11 cellular contexts compared by ENCODE assay signal in genomic region chr18:48803518-48803917, GRCh38.
DNase-seq lines count a peak whose midpoint lies in the region; ATAC-seq and TF ChIP-seq lines count a peak whose summit lies in the region.
"Had no signal": no experiment of that assay in that cellular context is flagged by ENCODE, and none has a peak within 500 bp of the region (broad histone marks: within the 10 kb centered on the region; RNA-seq: fewer than 3 reads in every experiment).

No MANE protein-coding gene starts in this region.

- peaks cover 5% of the 10 kb centered on the region for H3K36me3 Mint-ChIP-seq in activated CD4-positive, alpha-beta T cell treated with anti-CD3 and anti-CD28 coated beads, Interleukin-2, amount 10 ng/mL, durations not matched to agents 24 days and 14 days (ENCODE audit: low read depth)
- H3K36me3 Mint-ChIP-seq in activated naive CD4-positive, alpha-beta T cell treated with anti-CD3 and anti-CD28 coated beads for 36 hours (ENCODE audit: low read depth), result no peaks in the 10 kb centered on the region
- H3K36me3 Mint-ChIP-seq: activated naive CD4-positive, alpha-beta T cell treated with anti-CD3 and anti-CD28 coated beads, Interleukin-2, amount 50 U/mL, for 24 hours had no signal

- peaks cover 25 to 70% of the 10 kb centered on the region in 2 donors for H3K4me1 ChIP-seq in ascending aorta

- H3K27ac Mint-ChIP-seq in activated CD4-positive, alpha-beta T cell treated with anti-CD3 and anti-CD28 coated beads, Interleukin-2, amount 10 ng/mL, durations not matched to agents 24 days and 14 days, result peak overlapping the region; percentile 97
- no peak overlapping the region for H3K27ac Mint-ChIP-seq in activated naive CD4-positive, alpha-beta T cell treated with anti-CD3 and anti-CD28 coated beads for 36 hours
- H3K27ac Mint-ChIP-seq: activated naive CD4-positive, alpha-beta T cell treated with anti-CD3 and anti-CD28 coated beads, Interleukin-2, amount 50 U/mL, for 24 hours had no signal

- H3K9me3 Mint-ChIP-seq in activated CD4-positive, alpha-beta T cell treated with anti-CD3 and anti-CD28 coated beads, Interleukin-2, amount 10 ng/mL, durations not matched to agents 24 days and 14 days, result peaks cover 3% of the 10 kb centered on the region
- H3K9me3 Mint-ChIP-seq in activated naive CD4-positive, alpha-beta T cell treated with anti-CD3 and anti-CD28 coated beads for 36 hours, result no peaks in the 10 kb centered on the region
- H3K9me3 Mint-ChIP-seq: activated naive CD4-positive, alpha-beta T cell treated with anti-CD3 and anti-CD28 coated beads, Interleukin-2, amount 50 U/mL, for 24 hours; naive thymus-derived CD4-positive, alpha-beta T cell had no signal

- ATAC-seq in left colon, result no peak
- ATAC-seq in GM19395 (IDR thresholded peaks at IDR 0.05; ENCODE audit: unreplicated experiment), result no peak
- ATAC-seq: naive thymus-derived CD4-positive, alpha-beta T cell had no signal

- no peak for DNase-seq in activated CD4-positive, alpha-beta T cell treated with anti-CD3 and anti-CD28 coated beads, Interleukin-2, amount 10 ng/mL, durations not matched to agents 24 days and 14 days
- no peak for DNase-seq in activated CD4-positive, alpha-beta T cell treated with anti-CD3 and anti-CD28 coated beads, Interleukin-2, amount 50 U/mL, for 48 hours
- DNase-seq in ascending aorta (ENCODE audit: low spot score in 2 of 2) (peak in 1 of 2 donors; percentile 40), left colon (peak; percentile 2 to 19), substantia nigra (lab: John Stamatoyannopoulos, UW) (peak in 1 of 49 donors; percentile 44), NCI-H2029 treated with DMSO at 0.1 percent for 48 hours (lab: John Stamatoyannopoulos, UW) (no peak)
- DNase-seq in activated naive CD4-positive, alpha-beta T cell treated with anti-CD3 and anti-CD28 coated beads for 36 hours, result no peak
- DNase-seq: naive thymus-derived CD4-positive, alpha-beta T cell had no signal

- intact Hi-C loops in activated CD4-positive, alpha-beta T cell treated with anti-CD3 and anti-CD28 coated beads, Interleukin-2, amount 10 ng/mL, durations not matched to agents 24 days and 14 days (cut with micrococcal nuclease), result no loop called here
- intact Hi-C loops in ascending aorta (cut with DNase I) (loop anchor here (5.0 kb wide), 1 partner anchor 69 kb away; no protein-coding TSS in a partner anchor), left colon (cut with DNase I, micrococcal nuclease) (no loop called here)
- intact Hi-C loops in activated naive CD4-positive, alpha-beta T cell treated with anti-CD3 and anti-CD28 coated beads for 36 hours (cut with micrococcal nuclease), result loop anchor here (5.0 kb wide), 1 partner anchor 64 kb away; no protein-coding TSS in a partner anchor

- no peaks in the 10 kb centered on the region for H3K36me3 ChIP-seq in ascending aorta

- CTCF ChIA-PET in activated naive CD4-positive, alpha-beta T cell treated with anti-CD3 and anti-CD28 coated beads for 36 hours (lab: Charles Lee), result no interaction called here

- H3K27ac ChIP-seq in ascending aorta (peak overlapping the region; percentile 86 to 88), substantia nigra (ENCODE audit: low read depth, low read length, poor library complexity, severe bottlenecking) (peak overlapping the region; percentile 6)
- H3K27ac ChIP-seq: SK-N-MC had no signal

- H3K27me3 Mint-ChIP-seq in activated CD4-positive, alpha-beta T cell treated with anti-CD3 and anti-CD28 coated beads, Interleukin-2, amount 10 ng/mL, durations not matched to agents 24 days and 14 days, result no peaks in the 10 kb centered on the region
- no peaks in the 10 kb centered on the region for H3K27me3 Mint-ChIP-seq in activated naive CD4-positive, alpha-beta T cell treated with anti-CD3 and anti-CD28 coated beads for 36 hours (ENCODE audit: low read depth)
- H3K27me3 Mint-ChIP-seq: activated naive CD4-positive, alpha-beta T cell treated with anti-CD3 and anti-CD28 coated beads, Interleukin-2, amount 50 U/mL, for 24 hours; naive thymus-derived CD4-positive, alpha-beta T cell had no signal

- H3K4me3 Mint-ChIP-seq in activated CD4-positive, alpha-beta T cell treated with anti-CD3 and anti-CD28 coated beads, Interleukin-2, amount 10 ng/mL, durations not matched to agents 24 days and 14 days, result no peak overlapping the region
- H3K4me3 Mint-ChIP-seq in activated naive CD4-positive, alpha-beta T cell treated with anti-CD3 and anti-CD28 coated beads for 36 hours, result no peak overlapping the region
- H3K4me3 Mint-ChIP-seq: activated naive CD4-positive, alpha-beta T cell treated with anti-CD3 and anti-CD28 coated beads, Interleukin-2, amount 50 U/mL, for 24 hours; naive thymus-derived CD4-positive, alpha-beta T cell had no signal

- TF ChIP-seq CTCF in ascending aorta (IDR thresholded peaks at IDR 0.05), result no peak

- H3K4me1 Mint-ChIP-seq in activated CD4-positive, alpha-beta T cell treated with anti-CD3 and anti-CD28 coated beads, Interleukin-2, amount 10 ng/mL, durations not matched to agents 24 days and 14 days, result peaks cover 79% of the 10 kb centered on the region
- H3K4me1 Mint-ChIP-seq in activated naive CD4-positive, alpha-beta T cell treated with anti-CD3 and anti-CD28 coated beads for 36 hours (ENCODE audit: low read depth), result peaks cover 54% of the 10 kb centered on the region

- no peak overlapping the region for H3K4me3 ChIP-seq in ascending aorta
- H3K4me3 ChIP-seq: SK-N-MC had no signal

- H3K9me3 ChIP-seq in ascending aorta, result no peaks in the 10 kb centered on the region

- H3K27me3 ChIP-seq in ascending aorta, result no peaks in the 10 kb centered on the region

Comparison
In these comparisons a context has a peak if more than half of its experiments do, and no peak if none do; other contexts are left out.
1. DNase-seq: peak in left colon (2 of 2); none in activated CD4-positive, alpha-beta T cell treated with anti-CD3 and anti-CD28 coated beads, Interleukin-2, amount 10 ng/mL, durations not matched to agents 24 days and 14 days (single experiment), activated CD4-positive, alpha-beta T cell treated with anti-CD3 and anti-CD28 coated beads, Interleukin-2, amount 50 U/mL, for 48 hours (0 of 2), NCI-H2029 treated with DMSO at 0.1 percent for 48 hours (single experiment) and activated naive CD4-positive, alpha-beta T cell treated with anti-CD3 and anti-CD28 coated beads for 36 hours (single experiment).
2. intact Hi-C loops: an anchor here in ascending aorta (5.0 kb wide) and activated naive CD4-positive, alpha-beta T cell treated with anti-CD3 and anti-CD28 coated beads for 36 hours (5.0 kb wide); none called in activated CD4-positive, alpha-beta T cell treated with anti-CD3 and anti-CD28 coated beads, Interleukin-2, amount 10 ng/mL, durations not matched to agents 24 days and 14 days and left colon.